22 cellular contexts compared by ENCODE assay signal in the genomic region with DNA sequence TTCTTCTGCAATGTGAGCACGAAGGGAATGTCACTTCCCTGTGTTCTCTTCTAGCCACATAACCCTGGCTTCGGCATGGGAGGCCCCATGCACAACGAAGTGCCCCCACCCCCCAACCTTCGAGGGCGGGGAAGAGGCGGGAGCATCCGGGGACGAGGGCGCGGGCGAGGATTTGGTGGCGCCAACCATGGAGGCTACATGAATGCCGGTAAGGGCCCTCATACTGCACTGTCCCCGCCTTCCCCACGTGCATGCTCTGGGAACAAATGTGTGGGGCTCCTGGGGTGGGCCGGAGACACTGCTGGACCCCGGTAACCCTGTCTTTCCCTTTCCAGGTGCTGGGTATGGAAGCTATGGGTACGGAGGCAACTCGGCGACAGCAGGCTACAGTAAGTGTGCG.
"Had no signal": no experiment of that assay in that cellular context is flagged by ENCODE, and none has a peak within 500 bp of the region (broad histone marks: within the 10 kb centered on the region; RNA-seq: fewer than 3 reads in every experiment).

No MANE protein-coding gene starts in this region.

- FAIRE-seq: astrocyte had no signal

- H3K4me3 Mint-ChIP-seq: activated naive CD8-positive, alpha-beta T cell treated with anti-CD3 and anti-CD28 coated beads for 36 hours; T-helper 1 cell treated with Interleukin-12 subunit alpha and Interleukin-12 subunit beta and Interleukin-4 antibody, amounts not matched to agents 30 μg/mL and 1 μg/mL, for 36 hours had no signal

- DNase-seq: activated CD4-positive, alpha-beta T cell treated with anti-CD3 and anti-CD28 coated beads for 4 hours; activated CD4-positive, alpha-beta T cell treated with anti-CD3 and anti-CD28 coated beads, Interleukin-2, amount 50 U/mL, for 48 hours; activated CD4-positive, CD25-positive, alpha-beta regulatory T cell; activated naive CD4-positive, alpha-beta T cell treated with Interleukin-2 at 50 U/mL for 16 hours; activated naive CD8-positive, alpha-beta T cell treated with anti-CD3 and anti-CD28 coated beads for 36 hours; activated T-cell treated with anti-CD3 and anti-CD28 coated beads, Interleukin-2, amount 50 U/mL, for 48 hours; colonic mucosa; lower lobe of right lung; mucosa of descending colon; stimulated activated CD4-positive, alpha-beta T cell treated with anti-CD3 and anti-CD28 coated beads, Interleukin-12 subunit alpha, Interleukin-12 subunit beta, amount 100 ng/mL, for 4 hours; stimulated activated CD4-positive, alpha-beta T cell treated with anti-CD3 and anti-CD28 coated beads, Interleukin-4, amount 100 ng/mL, for 4 hours; stimulated activated naive CD8-positive, alpha-beta T cell treated with anti-CD3 and anti-CD28 coated beads, Interleukin-15, Interleukin-2, amounts not matched to agents 100 U/mL and 50 U/mL, for 24 hours; substantia nigra; thyroid gland; upper lobe of right lung had no signal

- H3K9me3 Mint-ChIP-seq: activated naive CD8-positive, alpha-beta T cell treated with anti-CD3 and anti-CD28 coated beads for 36 hours; neural crest cell; T-helper 1 cell treated with Interleukin-12 subunit alpha and Interleukin-12 subunit beta and Interleukin-4 antibody, amounts not matched to agents 30 μg/mL and 1 μg/mL, for 36 hours had no signal

- H3K4me3 ChIP-seq: colonic mucosa, gastroesophageal sphincter, lower lobe of right lung, mucosa of descending colon, prostate gland, thyroid gland, upper lobe of right lung had no signal

- H3K9me3 ChIP-seq: colonic mucosa, gastroesophageal sphincter, lower lobe of right lung, mucosa of descending colon, prostate gland, thyroid gland, upper lobe of right lung had no signal

- H3K27me3 Mint-ChIP-seq: activated naive CD8-positive, alpha-beta T cell treated with anti-CD3 and anti-CD28 coated beads for 36 hours had no signal

- H3K27ac Mint-ChIP-seq: activated naive CD8-positive, alpha-beta T cell treated with anti-CD3 and anti-CD28 coated beads for 36 hours; T-helper 1 cell treated with Interleukin-12 subunit alpha and Interleukin-12 subunit beta and Interleukin-4 antibody, amounts not matched to agents 30 μg/mL and 1 μg/mL, for 36 hours had no signal

- H3K27me3 ChIP-seq: colonic mucosa, gastroesophageal sphincter, thyroid gland, upper lobe of right lung had no signal

- ATAC-seq: gastroesophageal sphincter; left lobe of liver; lower lobe of right lung; mucosa of descending colon; stimulated activated naive CD8-positive, alpha-beta T cell treated with anti-CD3 and anti-CD28 coated beads, Interleukin-15, Interleukin-2, amounts not matched to agents 100 U/mL and 50 U/mL, for 24 hours; upper lobe of right lung had no signal

- H3K4me1 Mint-ChIP-seq: neural crest cell had no signal

- H3K27ac ChIP-seq: colonic mucosa, epithelial cell of prostate, gastroesophageal sphincter, lower lobe of right lung, prostate gland, thyroid gland, upper lobe of right lung had no signal

- H3K4me1 ChIP-seq: colonic mucosa, gastroesophageal sphincter, lower lobe of right lung, prostate gland, thyroid gland, upper lobe of right lung had no signal
